ENCODE assay signal across 9 cellular contexts in genomic region chrY:19567908-19568307, GRCh38.
DNase-seq lines count a peak whose midpoint lies in the region; ATAC-seq, FAIRE-seq and TF ChIP-seq lines count a peak whose summit lies in the region.
"Had no signal": no experiment of that assay in that cellular context is flagged by ENCODE, and none has a peak within 500 bp of the region (broad histone marks: within the 10 kb centered on the region; RNA-seq: fewer than 3 reads in every experiment).

No MANE protein-coding gene starts in this region.

- ATAC-seq in HG02678 (IDR thresholded peaks at IDR 0.05; ENCODE audit: unreplicated experiment): peak; percentile 2
- no peak for ATAC-seq in GM18909 (IDR thresholded peaks at IDR 0.05; ENCODE audit: poor library complexity, unreplicated experiment)
- ATAC-seq: psoas muscle had no signal

- H3K4me1 ChIP-seq in DOHH2 (ENCODE audit: control insufficient read depth, low read length) (peaks cover 35% of the 10 kb centered on the region), mesodermal cell (ENCODE audit: control insufficient read depth, insufficient read depth, low read length, poor library complexity, severe bottlenecking) (peaks cover 2% of the 10 kb centered on the region), hepatocyte (ENCODE audit: insufficient read depth) (no peaks in the 10 kb centered on the region)
- H3K4me1 ChIP-seq: psoas muscle had no signal

- peaks cover 64% of the 10 kb centered on the region for H3K79me2 ChIP-seq in DOHH2 (ENCODE audit: control insufficient read depth, low read length)
- no peaks in the 10 kb centered on the region for H3K79me2 ChIP-seq in hepatocyte

- peaks cover 0 to 20% (median 0%) of the 10 kb centered on the region in 3 donors for H3K27me3 Mint-ChIP-seq in immature natural killer cell (ENCODE audit: low read depth in 3 of 3)

- no peaks in the 10 kb centered on the region for H3K4me1 Mint-ChIP-seq in immature natural killer cell

- H2AFZ ChIP-seq in hepatocyte: no peak overlapping the region

- H3K27me3 ChIP-seq in DOHH2 (ENCODE audit: control insufficient read depth, low read length): no peaks in the 10 kb centered on the region
- H3K27me3 ChIP-seq in bronchial epithelial cell (ENCODE audit: control insufficient read depth, insufficient read depth, low read length): no peaks in the 10 kb centered on the region
- no peaks in the 10 kb centered on the region for H3K27me3 ChIP-seq in hepatocyte

- H3K4me3 ChIP-seq in DOHH2 (ENCODE audit: low read length) (peak overlapping the region; percentile 78), bronchial epithelial cell (ENCODE audit: low read depth, low read length) (peak overlapping the region; percentile 76), mesodermal cell (ENCODE audit: extremely low read depth, insufficient read depth, low read length, poor library complexity, severe bottlenecking) (peak overlapping the region; percentile 58), hepatocyte (no peak overlapping the region)
- H3K4me3 ChIP-seq: psoas muscle had no signal

- H3K27ac Mint-ChIP-seq in immature natural killer cell: peak overlapping the region in 1 of 6 donors; percentile 99

- no peak for FAIRE-seq in bronchial epithelial cell (lab: Jason Lieb, UNC)

- H3F3A ChIP-seq in DOHH2 (ENCODE audit: control insufficient read depth, insufficient read depth): no peaks in the 10 kb centered on the region

- TF ChIP-seq CTCF in DOHH2 (IDR thresholded peaks at IDR 0.05; ENCODE audit: low read depth, low read length, poor library complexity, severe bottlenecking): no peak
- no peak for TF ChIP-seq CTCF in bronchial epithelial cell (IDR thresholded peaks at IDR 0.05; ENCODE audit: insufficient read depth, low read length, severe bottlenecking)
- no peak for TF ChIP-seq CTCF in hepatocyte (IDR thresholded peaks at IDR 0.05; ENCODE audit: poor library complexity)

- H3K9me3 ChIP-seq in DOHH2 (ENCODE audit: control insufficient read depth, insufficient read depth, low read length): no peaks in the 10 kb centered on the region
- H3K9me3 ChIP-seq in mesodermal cell (ENCODE audit: control insufficient read depth, low read length): no peaks in the 10 kb centered on the region
- no peaks in the 10 kb centered on the region for H3K9me3 ChIP-seq in hepatocyte (ENCODE audit: low read depth)
- H3K9me3 ChIP-seq: psoas muscle had no signal

- H3K9me2 ChIP-seq in DOHH2 (replicated peaks; ENCODE audit: control insufficient read depth, low read length) (no peaks in the 10 kb centered on the region), hepatocyte (replicated peaks; ENCODE audit: insufficient read depth) (no peaks in the 10 kb centered on the region)

- peak overlapping the region; percentile 61 for H3K4me2 ChIP-seq in DOHH2 (ENCODE audit: low read length)
- no peak overlapping the region for H3K4me2 ChIP-seq in hepatocyte

- no peak for DNase-seq in bronchial epithelial cell (ENCODE audit: low read depth)
- DNase-seq in DMS153 treated with DMSO at 0.1 percent for 48 hours (lab: John Stamatoyannopoulos, UW; ENCODE audit: unreplicated experiment): no peak
- DNase-seq in hepatocyte (ENCODE audit: low spot score): no peak
- no peak for DNase-seq in immature natural killer cell
- DNase-seq: psoas muscle had no signal

- H3K36me3 Mint-ChIP-seq in immature natural killer cell: no peaks in the 10 kb centered on the region

- no peaks in the 10 kb centered on the region for H3K9me3 Mint-ChIP-seq in immature natural killer cell

- H3K27ac ChIP-seq in DOHH2 (ENCODE audit: low read depth, low read length) (peak overlapping the region; percentile 88), mesodermal cell (ENCODE audit: low read depth, low read length, severe bottlenecking) (peak overlapping the region; percentile 29), hepatocyte (no peak overlapping the region)
- H3K27ac ChIP-seq: psoas muscle had no signal

- WGBS in mesodermal cell (ENCODE audit: insufficient coverage in 2 of 2), 2 experiments: 0% methylated on average over 3 to 6 of the region's 15 CpGs
- no CpG with 5 or more reads among the region's 15 CpGs for WGBS in hepatocyte (ENCODE audit: low lambda C conversion rate, missing lambda C conversion rate)

- peaks cover 33% of the 10 kb centered on the region for H3K36me3 ChIP-seq in DOHH2 (ENCODE audit: control insufficient read depth, low read length)
- no peaks in the 10 kb centered on the region for H3K36me3 ChIP-seq in bronchial epithelial cell (ENCODE audit: control insufficient read depth, insufficient read depth, low read length)
- no peaks in the 10 kb centered on the region for H3K36me3 ChIP-seq in mesodermal cell (ENCODE audit: control insufficient read depth, insufficient read depth, low read length)
- H3K36me3 ChIP-seq in hepatocyte (replicated peaks; ENCODE audit: insufficient read depth, low read depth): no peaks in the 10 kb centered on the region

- peak overlapping the region in 1 of 5 donors; percentile 98 for H3K4me3 Mint-ChIP-seq in immature natural killer cell

- no peaks in the 10 kb centered on the region for H4K20me1 ChIP-seq in DOHH2 (ENCODE audit: control insufficient read depth, insufficient read depth, low read depth, low read length)
- no peaks in the 10 kb centered on the region for H4K20me1 ChIP-seq in hepatocyte (ENCODE audit: insufficient read depth, poor library complexity, severe bottlenecking)
